10 cellular contexts compared by ENCODE assay signal in the genomic region with DNA sequence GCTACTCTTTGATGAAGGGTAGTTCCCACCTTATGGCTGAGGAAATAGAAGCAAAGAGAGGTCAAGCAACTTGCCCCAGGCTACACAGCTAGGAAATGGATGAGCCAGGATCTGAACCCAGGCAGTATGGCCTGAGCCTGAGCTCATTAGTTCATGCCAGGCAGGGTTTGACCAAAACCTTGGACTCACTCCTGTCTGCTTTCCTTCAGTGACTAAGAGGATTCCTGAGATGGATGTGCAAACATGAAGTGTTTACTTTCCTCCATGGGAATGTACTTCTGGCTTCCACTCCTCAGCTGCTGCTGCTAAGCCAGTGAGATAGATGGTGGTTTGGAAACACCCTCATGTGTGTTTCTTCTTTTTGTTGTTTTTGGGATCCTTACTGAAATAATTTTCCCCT. TPM values are rescaled to one million over a fixed set of nuclear protein-coding genes. Genes with fewer than 3 reads are reported as not detected.
DNase-seq lines count a peak whose midpoint lies in the region; ATAC-seq, FAIRE-seq and TF ChIP-seq lines count a peak whose summit lies in the region.
"Had no signal": no experiment of that assay in that cellular context is flagged by ENCODE, and none has a peak within 500 bp of the region (broad histone marks: within the 10 kb centered on the region; RNA-seq: fewer than 3 reads in every experiment).

No MANE protein-coding gene starts in this region.

- H3K27me3 ChIP-seq in endothelial cell of umbilical vein (ENCODE audit: control insufficient read depth in 2 of 2, insufficient read depth in 2 of 2, low read length in 2 of 2), result no peaks in the 10 kb centered on the region
- no peaks in the 10 kb centered on the region for H3K27me3 ChIP-seq in muscle layer of colon (ENCODE audit: control insufficient read depth in 1 of 2, insufficient read depth in 2 of 2, low read length in 2 of 2)
- H3K27me3 ChIP-seq in effector memory CD4-positive, alpha-beta T cell (replicated peaks; ENCODE audit: control insufficient read depth, insufficient read depth, low read length, poor library complexity, severe bottlenecking), result no peaks in the 10 kb centered on the region
- H3K27me3 ChIP-seq in dorsolateral prefrontal cortex, result no peaks in the 10 kb centered on the region

- H3K4me2 ChIP-seq in endothelial cell of umbilical vein (ENCODE audit: insufficient read depth, low read length), result peak overlapping the region; percentile 68

- H3K4me1 ChIP-seq in endothelial cell of umbilical vein (ENCODE audit: control insufficient read depth, extremely low read depth, insufficient read depth, low read length), result peaks cover 8% of the 10 kb centered on the region
- peaks cover 19% of the 10 kb centered on the region for H3K4me1 ChIP-seq in muscle layer of colon (ENCODE audit: insufficient read depth, low read length)
- H3K4me1 ChIP-seq in effector memory CD4-positive, alpha-beta T cell (ENCODE audit: control insufficient read depth, insufficient read depth, low read length, poor library complexity, severe bottlenecking), result no peaks in the 10 kb centered on the region
- H3K4me1 ChIP-seq: spleen had no signal

- peak; percentile 80 for FAIRE-seq in endothelial cell of umbilical vein (lab: Jason Lieb, UNC)
- FAIRE-seq: endometrium had no signal

- H3K4me1 Mint-ChIP-seq in T-helper 17 cell, result no peaks in the 10 kb centered on the region

- H3K9me3 ChIP-seq in endothelial cell of umbilical vein (replicated peaks; ENCODE audit: control insufficient read depth, insufficient read depth, low read length), result no peaks in the 10 kb centered on the region
- H3K9me3 ChIP-seq in muscle layer of colon (ENCODE audit: low read length), result no peaks in the 10 kb centered on the region
- H3K9me3 ChIP-seq in effector memory CD4-positive, alpha-beta T cell (ENCODE audit: control insufficient read depth, low read length), result no peaks in the 10 kb centered on the region
- no peaks in the 10 kb centered on the region for H3K9me3 ChIP-seq in T-helper 17 cell (ENCODE audit: control insufficient read depth, low read length, poor library complexity, severe bottlenecking)
- H3K9me3 ChIP-seq: spleen had no signal

- H2AFZ ChIP-seq in endothelial cell of umbilical vein (ENCODE audit: low read depth, low read length), result peak overlapping the region; percentile 88

- no peak overlapping the region for H3K27ac Mint-ChIP-seq in T-helper 17 cell

- peaks cover 1% of the 10 kb centered on the region for H3K36me3 Mint-ChIP-seq in T-helper 17 cell (ENCODE audit: low read depth)

- peaks cover 17% of the 10 kb centered on the region for H3K27me3 Mint-ChIP-seq in T-helper 17 cell

- H3K4me3 ChIP-seq in endothelial cell of umbilical vein (replicated peaks in 1 of 3; ENCODE audit: insufficient read depth in 1 of 3, low read depth in 1 of 3, low read length in 3 of 3), result no peak overlapping the region
- peak overlapping the region in 1 of 2 donors; percentile 22 for H3K4me3 ChIP-seq in muscle layer of colon (ENCODE audit: low read depth in 1 of 2, low read length in 2 of 2)
- H3K4me3 ChIP-seq in effector memory CD4-positive, alpha-beta T cell (ENCODE audit: insufficient read depth, low read depth, low read length, poor library complexity, severe bottlenecking), result no peak overlapping the region
- H3K4me3 ChIP-seq in dorsolateral prefrontal cortex, result no peak overlapping the region
- H3K4me3 ChIP-seq: spleen had no signal

- no peaks in the 10 kb centered on the region for H3K36me3 ChIP-seq in endothelial cell of umbilical vein (ENCODE audit: control insufficient read depth in 2 of 2, extremely low read depth in 1 of 2, insufficient read depth in 2 of 2, low read length in 2 of 2)
- H3K36me3 ChIP-seq in muscle layer of colon (ENCODE audit: insufficient read depth, low read length), result no peaks in the 10 kb centered on the region
- H3K36me3 ChIP-seq in effector memory CD4-positive, alpha-beta T cell (ENCODE audit: control insufficient read depth, insufficient read depth, low read length), result no peaks in the 10 kb centered on the region
- H3K36me3 ChIP-seq: spleen had no signal

- H3K9me1 ChIP-seq in endothelial cell of umbilical vein (replicated peaks; ENCODE audit: control insufficient read depth, extremely low read depth, insufficient read depth, low read length), result no peaks in the 10 kb centered on the region

- ATAC-seq in GM18867 (IDR thresholded peaks at IDR 0.05; ENCODE audit: unreplicated experiment), result no peak
- no peak for ATAC-seq in T-helper 17 cell

- TF ChIP-seq POLR2A in endothelial cell of umbilical vein (IDR thresholded peaks at IDR 0.05; ENCODE audit: low read depth, low read length), result no peak

- peak overlapping the region; percentile 54 for H3K9ac ChIP-seq in endothelial cell of umbilical vein (replicated peaks; ENCODE audit: extremely low read depth, insufficient read depth, low read length)
- H3K9ac ChIP-seq in muscle layer of colon (ENCODE audit: low read length), result no peak overlapping the region

- POLR2A ChIA-PET in endothelial cell of umbilical vein (lab: Charles Lee), result interaction anchor here (0.9 to 1.0 kb wide), 2 partner anchors 15 to 21 kb away, joined by 3 to 4 read pairs; no protein-coding TSS in a partner anchor

- intact Hi-C loops in endothelial cell of umbilical vein (cut with micrococcal nuclease) (no loop called here), dorsolateral prefrontal cortex (cut with DNase I) (no loop called here)

- H3K4me3 Mint-ChIP-seq in T-helper 17 cell, result no peak overlapping the region

- BruUV-seq in endothelial cell of umbilical vein (replicated peaks; lab: Mats Ljungman, UMichigan), result no TSS peak

- DNase-seq in AG08395 (ENCODE audit: low spot score) (peak; percentile 94), M059J (ENCODE audit: low read depth) (peak; percentile 98), endothelial cell of umbilical vein (ENCODE audit: low read depth, low spot score) (peak; percentile 74), T-helper 17 cell (no peak), dorsolateral prefrontal cortex (no peak)
- DNase-seq in effector memory CD4-positive, alpha-beta T cell, result no peak
- DNase-seq: spleen had no signal

- dilution Hi-C loops in endothelial cell of umbilical vein (cut with MboI; ENCODE audit: extremely low pct_ligation_motif_present, low sequenced_read_pairs), result no loop called here

- CTCF ChIA-PET in endothelial cell of umbilical vein (lab: Charles Lee), result interaction anchor here (0.8 to 1.8 kb wide), 4 partner anchors 14 to 28 kb away, joined by 3 to 7 read pairs (median 6); no protein-coding TSS in a partner anchor

- H3K79me2 ChIP-seq in endothelial cell of umbilical vein (ENCODE audit: control insufficient read depth, insufficient read depth, low read length), result no peaks in the 10 kb centered on the region

- TF ChIP-seq CTCF in endothelial cell of umbilical vein (IDR thresholded peaks at IDR 0.05; ENCODE audit: extremely low read depth in 1 of 2, insufficient read depth in 1 of 2, low read depth in 1 of 2, low read length in 2 of 2) (no peak), dorsolateral prefrontal cortex (IDR thresholded peaks at IDR 0.05 in 54 of 56, conservative IDR thresholded peaks at IDR 0.05 in 2 of 56; ENCODE audit: low read depth in 1 of 56, partially characterized antibody in 56 of 56) (no peak)

- H4K20me1 ChIP-seq in endothelial cell of umbilical vein (replicated peaks; ENCODE audit: control insufficient read depth, extremely low read depth, insufficient read depth, low read length), result no peaks in the 10 kb centered on the region

- H3K27ac ChIP-seq in endothelial cell of umbilical vein (ENCODE audit: insufficient read depth, low read depth, low read length) (peak overlapping the region; percentile 79), muscle layer of colon (ENCODE audit: low read depth, low read length) (peak overlapping the region; percentile 7), dorsolateral prefrontal cortex (no peak overlapping the region)
- H3K27ac ChIP-seq in effector memory CD4-positive, alpha-beta T cell (ENCODE audit: insufficient read depth, low read length, poor library complexity, severe bottlenecking), result no peak overlapping the region
- H3K27ac ChIP-seq: spleen had no signal

TF ChIP-seq in endothelial cell of umbilical vein, 7 proteins besides CTCF, POLR2A, EP300 and RAD21:
- TF ChIP-seq FOS (IDR thresholded peaks at IDR 0.05; ENCODE audit: borderline replicate concordance, insufficient read depth, low read length) (peak; percentile 44), POLR2AphosphoS5 (IDR thresholded peaks at IDR 0.05; ENCODE audit: insufficient read depth, low read depth, low read length) (peak; percentile 52)
- TF ChIP-seq, protein P1, sequence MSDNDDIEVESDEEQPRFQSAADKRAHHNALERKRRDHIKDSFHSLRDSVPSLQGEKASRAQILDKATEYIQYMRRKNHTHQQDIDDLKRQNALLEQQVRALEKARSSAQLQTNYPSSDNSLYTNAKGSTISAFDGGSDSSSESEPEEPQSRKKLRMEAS (IDR thresholded peaks at IDR 0.05; ENCODE audit: insufficient read depth, insufficient read length), result no peak
TF ChIP-seq in endothelial cell of umbilical vein: peak in this region for 2.

RNA-seq across cellular contexts. Expression of a gene that starts 35.1 kb away (rescaled TPM):
- total RNA-seq in M059J (2014; rRNA removed; shearing (Covaris generic)), result 127 and 146 TPM in 2 replicates
- 28.1 and 31.2 TPM in 2 replicates for total RNA-seq in endothelial cell of umbilical vein
- polyA plus RNA-seq in endothelial cell of umbilical vein, result 28.5 and 32.0 TPM in 2 replicates
- 32.7 and 37.9 TPM in 2 replicates for polyA plus RNA-seq in endothelial cell of umbilical vein (2011; cell fraction: cytosol; rRNA removed)
- polyA plus RNA-seq in endothelial cell of umbilical vein (2011; cell fraction: nucleus; rRNA removed), result 77.0 and 97.1 TPM in 2 replicates
- 37.1 and 37.2 TPM in 2 replicates for polyA plus RNA-seq in endothelial cell of umbilical vein (2012)
- polyA minus RNA-seq in endothelial cell of umbilical vein, result 21.9 and 24.0 TPM in 2 replicates
- polyA minus RNA-seq in endothelial cell of umbilical vein (2011; cell fraction: cytosol; rRNA and poly(A)+ RNA removed), result 6.7 TPM
- 41.6 and 74.4 TPM in 2 replicates for polyA minus RNA-seq in endothelial cell of umbilical vein (2011; cell fraction: nucleus; rRNA and poly(A)+ RNA removed)
- 1 to 10 TPM; 1.1 to 1.8 TPM for total RNA-seq in T-helper 17 cell
- total RNA-seq in dorsolateral prefrontal cortex, result 10 to 100 TPM; 24.9 to 58.2 (median 34.7) TPM

Comparison
In these comparisons a context has a peak if more than half of its experiments do, and no peak if none do; other contexts are left out.
1. DNase-seq: peak in AG08395 (single experiment), M059J (single experiment) and endothelial cell of umbilical vein (single experiment); none in effector memory CD4-positive, alpha-beta T cell (0 of 3), T-helper 17 cell (0 of 3) and dorsolateral prefrontal cortex (0 of 10).
2. H3K27ac ChIP-seq: peak in endothelial cell of umbilical vein (single experiment) and muscle layer of colon (single experiment); none in effector memory CD4-positive, alpha-beta T cell (single experiment) and dorsolateral prefrontal cortex (0 of 59).
3. RNA of a gene that starts 35.1 kb away (total RNA-seq): 127 to 146 TPM in M059J, 24.9 to 58.2 TPM in dorsolateral prefrontal cortex and 28.1 to 31.2 TPM in endothelial cell of umbilical vein; 1.1 to 1.8 TPM in T-helper 17 cell; every median in the first group is over 4 times any median in the second.